9 cellular contexts compared by ENCODE assay signal in genomic region chr9:129491486-129491855, GRCh38.
A peak's percentile ranks its signal among the peaks of the same experiment; 100 is the strongest.
DNase-seq lines count a peak whose midpoint lies in the region; ATAC-seq lines count a peak whose summit lies in the region.
"Had no signal": no experiment of that assay in that cellular context is flagged by ENCODE, and none has a peak within 500 bp of the region (broad histone marks: within the 10 kb centered on the region; RNA-seq: fewer than 3 reads in every experiment).

No MANE protein-coding gene starts in this region.

- H3K9me2 ChIP-seq in GM23248 (ENCODE audit: insufficient read depth) = no peaks in the 10 kb centered on the region

- no peaks in the 10 kb centered on the region for H3K36me3 ChIP-seq in GM23248 (ENCODE audit: low read depth)
- peaks cover 4% of the 10 kb centered on the region for H3K36me3 ChIP-seq in skeletal muscle satellite cell (ENCODE audit: insufficient read depth, low read length)

- H4K20me1 ChIP-seq in GM23248 (ENCODE audit: insufficient read depth) = no peaks in the 10 kb centered on the region

- H3K4me3 ChIP-seq in GM23248 (no peak overlapping the region), skeletal muscle satellite cell (ENCODE audit: low read length) (no peak overlapping the region)

- H3K27me3 ChIP-seq in GM23248 (replicated peaks; ENCODE audit: insufficient read depth) (no peaks in the 10 kb centered on the region), skeletal muscle satellite cell (ENCODE audit: control insufficient read depth, insufficient read depth, low read length) (no peaks in the 10 kb centered on the region)

- no peaks in the 10 kb centered on the region for H3K27me3 Mint-ChIP-seq in activated T-helper 2 cell treated with anti-CD3 and anti-CD28 coated beads, Interferon-gamma antibody, Interleukin-2, Interleukin-4, amounts not matched to agents 10 μg/mL and 5 μg/mL and 100 μg/mL, durations not matched to agents 14 hours and 24 hours and 36 hours (ENCODE audit: low read depth)

- ATAC-seq in left ventricle myocardium superior (no peak), HG02678 (IDR thresholded peaks at IDR 0.05; ENCODE audit: unreplicated experiment) (no peak)

- H3K4me3 Mint-ChIP-seq in activated T-helper 2 cell treated with anti-CD3 and anti-CD28 coated beads, Interferon-gamma antibody, Interleukin-2, Interleukin-4, amounts not matched to agents 10 μg/mL and 5 μg/mL and 100 μg/mL, durations not matched to agents 14 hours and 24 hours and 36 hours (ENCODE audit: low read depth) = peak overlapping the region; percentile 93

- peaks cover 53% of the 10 kb centered on the region for H3K4me1 ChIP-seq in GM23248 (ENCODE audit: insufficient read depth)
- H3K4me1 ChIP-seq in skeletal muscle satellite cell (ENCODE audit: control insufficient read depth, insufficient read depth, low read length) = peaks cover 63% of the 10 kb centered on the region

- DNase-seq in GM23248 (no peak), left ventricle myocardium superior (peak; percentile 76), SKM-1 (lab: John Stamatoyannopoulos, UW; ENCODE audit: unreplicated experiment) (no peak), NCI-H1694 (lab: John Stamatoyannopoulos, UW) (no peak)
- no peak for DNase-seq in activated T-helper 2 cell treated with anti-CD3 and anti-CD28 coated beads, Interferon-gamma antibody, Interleukin-2, Interleukin-4, amounts not matched to agents 10 μg/mL and 5 μg/mL and 100 μg/mL, durations not matched to agents 14 hours and 24 hours and 36 hours (ENCODE audit: low spot score)
- no peak for DNase-seq in effector CD4-positive, alpha-beta T cell
- DNase-seq: NCI-H1930 had no signal

- H3K79me2 ChIP-seq in GM23248 (ENCODE audit: insufficient read depth) = peaks cover 25% of the 10 kb centered on the region

- peaks cover 43% of the 10 kb centered on the region for H3K4me1 Mint-ChIP-seq in activated T-helper 2 cell treated with anti-CD3 and anti-CD28 coated beads, Interferon-gamma antibody, Interleukin-2, Interleukin-4, amounts not matched to agents 10 μg/mL and 5 μg/mL and 100 μg/mL, durations not matched to agents 14 hours and 24 hours and 36 hours (ENCODE audit: low read depth)

- peak overlapping the region; percentile 95 for H3K27ac Mint-ChIP-seq in activated T-helper 2 cell treated with anti-CD3 and anti-CD28 coated beads, Interferon-gamma antibody, Interleukin-2, Interleukin-4, amounts not matched to agents 10 μg/mL and 5 μg/mL and 100 μg/mL, durations not matched to agents 14 hours and 24 hours and 36 hours

- H3K4me2 ChIP-seq in GM23248 (ENCODE audit: unreplicated experiment) (no peak overlapping the region), skeletal muscle satellite cell (ENCODE audit: low read length) (peak overlapping the region; percentile 77)

- intact Hi-C loops in activated T-helper 2 cell treated with anti-CD3 and anti-CD28 coated beads, Interferon-gamma antibody, Interleukin-2, Interleukin-4, amounts not matched to agents 10 μg/mL and 5 μg/mL and 100 μg/mL, durations not matched to agents 14 hours and 24 hours and 36 hours (cut with micrococcal nuclease) = no loop called here
- intact Hi-C loops in left ventricle myocardium superior (cut with micrococcal nuclease) = no loop called here

- no peaks in the 10 kb centered on the region for H3K9me3 ChIP-seq in GM23248 (ENCODE audit: low read depth)
- no peaks in the 10 kb centered on the region for H3K9me3 ChIP-seq in skeletal muscle satellite cell (replicated peaks; ENCODE audit: low read length)

- no peak overlapping the region for H3K27ac ChIP-seq in GM23248

- in situ Hi-C loops in GM23248 (cut with MboI) = loop anchor here (10.0 kb wide), 1 partner anchor 113 kb away; no protein-coding TSS in a partner anchor

- 74 to 76% methylated on average over 8 of the region's 8 CpGs for WGBS in GM23248 (ENCODE audit: low coverage in 1 of 2, low lambda C conversion rate in 2 of 2, missing lambda C conversion rate in 2 of 2), 2 experiments

- H3F3A ChIP-seq in GM23248 (ENCODE audit: insufficient read depth) = peaks cover 37% of the 10 kb centered on the region

- peaks cover 41% of the 10 kb centered on the region for H3K36me3 Mint-ChIP-seq in activated T-helper 2 cell treated with anti-CD3 and anti-CD28 coated beads, Interferon-gamma antibody, Interleukin-2, Interleukin-4, amounts not matched to agents 10 μg/mL and 5 μg/mL and 100 μg/mL, durations not matched to agents 14 hours and 24 hours and 36 hours (ENCODE audit: low read depth)

- no peak overlapping the region for H2AFZ ChIP-seq in GM23248

- H3K9me3 Mint-ChIP-seq in activated T-helper 2 cell treated with anti-CD3 and anti-CD28 coated beads, Interferon-gamma antibody, Interleukin-2, Interleukin-4, amounts not matched to agents 10 μg/mL and 5 μg/mL and 100 μg/mL, durations not matched to agents 14 hours and 24 hours and 36 hours = no peaks in the 10 kb centered on the region

- 0 out of 2 replicates have a peak overlapping the region, but pooled peaks have one; percentile 97 for H3K9ac ChIP-seq in GM23248
- H3K9ac ChIP-seq in skeletal muscle satellite cell (ENCODE audit: low read depth, low read length) = no peak overlapping the region
